13 cellular contexts compared by ENCODE assay signal in the genomic region with DNA sequence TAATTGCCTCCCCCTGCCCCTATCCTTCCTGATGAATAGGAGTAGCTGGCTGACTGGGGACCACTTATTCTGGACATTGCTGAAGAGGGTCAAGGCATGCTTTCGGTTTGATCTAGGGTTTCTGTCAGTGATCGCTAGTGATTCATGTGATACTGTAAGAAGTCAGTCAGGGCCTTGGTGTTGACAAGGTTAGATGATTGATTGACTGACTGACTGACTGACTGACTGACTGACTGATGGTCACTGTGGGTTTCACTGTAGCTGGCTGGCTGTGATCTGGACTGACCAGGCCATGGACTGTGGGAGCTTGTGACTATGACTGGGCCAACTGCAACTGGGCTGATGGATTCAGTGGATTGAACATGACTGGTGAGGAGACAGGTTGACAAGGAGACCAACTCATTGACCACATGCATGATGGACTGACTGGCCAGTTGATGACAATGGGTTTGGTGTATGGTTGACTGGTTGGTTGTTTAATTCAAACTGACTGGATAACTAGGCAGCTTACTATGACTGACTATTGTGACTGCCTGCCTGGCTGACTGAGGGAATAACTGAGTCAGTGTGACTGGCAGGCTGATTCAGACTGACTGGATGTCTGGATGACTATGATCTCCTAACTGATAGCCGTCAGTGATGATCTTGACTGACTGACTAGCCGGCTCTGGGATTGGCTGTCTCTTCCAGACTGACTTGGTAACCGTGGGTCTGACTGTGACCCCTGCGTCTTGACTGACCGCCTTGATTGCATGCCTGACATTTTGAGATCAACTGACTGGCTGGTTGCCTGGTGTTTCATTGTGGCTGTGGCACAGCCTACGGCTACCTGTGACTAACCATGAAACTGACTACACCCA.
DNase-seq lines count a peak whose midpoint lies in the region; ATAC-seq and TF ChIP-seq lines count a peak whose summit lies in the region.
"Had no signal": no experiment of that assay in that cellular context is flagged by ENCODE, and none has a peak within 500 bp of the region (broad histone marks: within the 10 kb centered on the region; RNA-seq: fewer than 3 reads in every experiment).

No MANE protein-coding gene starts in this region.

- H3K27me3 ChIP-seq in CD8-positive, alpha-beta T cell (ENCODE audit: insufficient read depth, low read length) = no peaks in the 10 kb centered on the region
- H3K27me3 ChIP-seq: cardiac muscle cell, neutrophil had no signal

- TF ChIP-seq CTCF in HEK293 (tag by site-specific recombination; IDR thresholded peaks at IDR 0.05) (no peak), foreskin fibroblast (IDR thresholded peaks at IDR 0.05; ENCODE audit: low read depth, low read length) (no peak)
- TF ChIP-seq CTCF in activated CD8-positive, alpha-beta T cell treated with anti-CD3 and anti-CD28 coated beads for 36 hours (IDR thresholded peaks at IDR 0.05) = no peak
- TF ChIP-seq CTCF in CD8-positive, alpha-beta T cell (IDR thresholded peaks at IDR 0.05) = no peak

- peaks cover 15% of the 10 kb centered on the region for H3K4me1 Mint-ChIP-seq in activated CD8-positive, alpha-beta T cell treated with anti-CD3 and anti-CD28 coated beads for 36 hours (ENCODE audit: low read depth)
- peaks cover 2% of the 10 kb centered on the region for H3K4me1 Mint-ChIP-seq in CD8-positive, alpha-beta T cell (ENCODE audit: low read depth)

- peak; percentile 58 for ATAC-seq in activated CD8-positive, alpha-beta T cell treated with anti-CD3 and anti-CD28 coated beads for 36 hours
- no peak for ATAC-seq in HG02763 (IDR thresholded peaks at IDR 0.05; ENCODE audit: unreplicated experiment)
- ATAC-seq in GM18511 (IDR thresholded peaks at IDR 0.05; ENCODE audit: unreplicated experiment) = no peak
- ATAC-seq in CD8-positive, alpha-beta T cell = no peak

- H3K4me1 ChIP-seq in HEK293 (ENCODE audit: control insufficient read depth, insufficient read depth, low read length) = no peaks in the 10 kb centered on the region
- H3K4me1 ChIP-seq in CD8-positive, alpha-beta T cell (ENCODE audit: insufficient read depth, low read length) = peaks cover 2% of the 10 kb centered on the region

- no peaks in the 10 kb centered on the region for H3K9me3 ChIP-seq in HEK293 (ENCODE audit: control insufficient read depth, insufficient read depth, low read depth, low read length)
- no peaks in the 10 kb centered on the region for H3K9me3 ChIP-seq in CD8-positive, alpha-beta T cell (ENCODE audit: low read length)
- H3K9me3 ChIP-seq: neutrophil had no signal

- CTCF ChIA-PET in HEK293 (lab: Yijun Ruan, JAX) = no interaction called here
- CTCF ChIA-PET in activated CD8-positive, alpha-beta T cell treated with anti-CD3 and anti-CD28 coated beads for 36 hours (lab: Charles Lee) = no interaction called here
- CTCF ChIA-PET in CD8-positive, alpha-beta T cell (lab: Charles Lee) = no interaction called here

- no peak overlapping the region for H3K4me3 Mint-ChIP-seq in activated CD8-positive, alpha-beta T cell treated with anti-CD3 and anti-CD28 coated beads for 36 hours
- no peak overlapping the region for H3K4me3 Mint-ChIP-seq in CD8-positive, alpha-beta T cell
- H3K4me3 Mint-ChIP-seq: T-helper 1 cell treated with Interleukin-12 subunit alpha and Interleukin-12 subunit beta and Interleukin-4 antibody, amounts not matched to agents 30 μg/mL and 1 μg/mL, for 36 hours had no signal

- intact Hi-C loops in activated CD8-positive, alpha-beta T cell treated with anti-CD3 and anti-CD28 coated beads for 36 hours (cut with micrococcal nuclease) = no loop called here
- intact Hi-C loops in CD8-positive, alpha-beta T cell (cut with DNase I, micrococcal nuclease) = no loop called here

- H3K4me3 ChIP-seq in HEK293 (ENCODE audit: low read depth, low read length) (no peak overlapping the region), foreskin fibroblast (ENCODE audit: low read depth in 1 of 2, low read length in 2 of 2) (no peak overlapping the region)
- H3K4me3 ChIP-seq in CD8-positive, alpha-beta T cell (ENCODE audit: low read depth, low read length) = no peak overlapping the region
- H3K4me3 ChIP-seq: cardiac muscle cell had no signal

- H3K36me3 Mint-ChIP-seq in activated CD8-positive, alpha-beta T cell treated with anti-CD3 and anti-CD28 coated beads for 36 hours (ENCODE audit: low read depth) = no peaks in the 10 kb centered on the region
- H3K36me3 Mint-ChIP-seq in CD8-positive, alpha-beta T cell = no peaks in the 10 kb centered on the region

- H3K36me3 ChIP-seq in HEK293 (ENCODE audit: control insufficient read depth in 2 of 2, insufficient read depth in 1 of 2, low read length in 2 of 2) = no peaks in the 10 kb centered on the region
- H3K36me3 ChIP-seq in CD8-positive, alpha-beta T cell (ENCODE audit: insufficient read depth, low read length) = no peaks in the 10 kb centered on the region
- H3K36me3 ChIP-seq: cardiac muscle cell, neutrophil had no signal

- no peaks in the 10 kb centered on the region for H3K9me3 Mint-ChIP-seq in activated CD8-positive, alpha-beta T cell treated with anti-CD3 and anti-CD28 coated beads for 36 hours
- no peaks in the 10 kb centered on the region for H3K9me3 Mint-ChIP-seq in CD8-positive, alpha-beta T cell
- H3K9me3 Mint-ChIP-seq: T-helper 1 cell treated with Interleukin-12 subunit alpha and Interleukin-12 subunit beta and Interleukin-4 antibody, amounts not matched to agents 30 μg/mL and 1 μg/mL, for 36 hours had no signal

- no peak overlapping the region for H3K27ac Mint-ChIP-seq in activated CD8-positive, alpha-beta T cell treated with anti-CD3 and anti-CD28 coated beads for 36 hours
- H3K27ac Mint-ChIP-seq in CD8-positive, alpha-beta T cell = no peak overlapping the region
- H3K27ac Mint-ChIP-seq: T-helper 1 cell treated with Interleukin-12 subunit alpha and Interleukin-12 subunit beta and Interleukin-4 antibody, amounts not matched to agents 30 μg/mL and 1 μg/mL, for 36 hours had no signal

- DNase-seq in activated CD8-positive, alpha-beta T cell treated with anti-CD3 and anti-CD28 coated beads for 36 hours = peak; percentile 65
- DNase-seq in foreskin fibroblast = peak; percentile 21 to 38
- DNase-seq in stimulated activated CD4-positive, alpha-beta T cell treated with anti-CD3 and anti-CD28 coated beads, TNF-alpha, amount 100 ng/mL, for 48 hours (ENCODE audit: low read depth in 3 of 3) = peak; percentile 41 to 73 (median 47)
- DNase-seq in CD8-positive, alpha-beta T cell = no peak
- no peak for DNase-seq in NCI-H345 treated with DMSO at 0.1 percent for 48 hours (lab: John Stamatoyannopoulos, UW; ENCODE audit: unreplicated experiment)
- DNase-seq: NCI-H510A treated with DMSO at 0.1 percent for 48 hours had no signal

- H3K27me3 Mint-ChIP-seq in activated CD8-positive, alpha-beta T cell treated with anti-CD3 and anti-CD28 coated beads for 36 hours = no peaks in the 10 kb centered on the region
- H3K27me3 Mint-ChIP-seq in CD8-positive, alpha-beta T cell (ENCODE audit: low read depth) = no peaks in the 10 kb centered on the region

- H3K27ac ChIP-seq in HEK293 (ENCODE audit: extremely low read depth, low read depth, low read length) = no peak overlapping the region
- H3K27ac ChIP-seq in CD8-positive, alpha-beta T cell (ENCODE audit: low read depth, low read length) = no peak overlapping the region
- H3K27ac ChIP-seq: cardiac muscle cell, HL-60, neutrophil had no signal

- POLR2A ChIA-PET in HEK293 (lab: Yijun Ruan, JAX) = interaction anchor here (0.6 kb wide), 1 partner anchor 78 kb away, joined by 4 read pairs; no protein-coding TSS in a partner anchor
- POLR2A ChIA-PET in activated CD8-positive, alpha-beta T cell treated with anti-CD3 and anti-CD28 coated beads for 36 hours (lab: Charles Lee) = no interaction called here
- POLR2A ChIA-PET in CD8-positive, alpha-beta T cell (lab: Charles Lee) = interaction anchor here (0.6 kb wide), 1 partner anchor 15 kb away, joined by 4 read pairs; no protein-coding TSS in a partner anchor

TF ChIP-seq in HEK293, 187 proteins besides CTCF, POLR2A, EP300 and RAD21:
- TF ChIP-seq ZNF146 (tag by site-specific recombination; IDR thresholded peaks at IDR 0.05) = no peak
- 0 out of 2 replicates have a peak, but pooled peaks have one; percentile 28 for TF ChIP-seq ZNF394 (tag by site-specific recombination; IDR thresholded peaks at IDR 0.05; ENCODE audit: borderline replicate concordance)

Comparison
In these comparisons a context has a peak if more than half of its experiments do, and no peak if none do; other contexts are left out.
1. DNase-seq: peak in activated CD8-positive, alpha-beta T cell treated with anti-CD3 and anti-CD28 coated beads for 36 hours (single experiment), foreskin fibroblast (2 of 2) and stimulated activated CD4-positive, alpha-beta T cell treated with anti-CD3 and anti-CD28 coated beads, TNF-alpha, amount 100 ng/mL, for 48 hours (3 of 3); none in CD8-positive, alpha-beta T cell (0 of 7) and NCI-H345 treated with DMSO at 0.1 percent for 48 hours (single experiment).